In the genomic region with DNA sequence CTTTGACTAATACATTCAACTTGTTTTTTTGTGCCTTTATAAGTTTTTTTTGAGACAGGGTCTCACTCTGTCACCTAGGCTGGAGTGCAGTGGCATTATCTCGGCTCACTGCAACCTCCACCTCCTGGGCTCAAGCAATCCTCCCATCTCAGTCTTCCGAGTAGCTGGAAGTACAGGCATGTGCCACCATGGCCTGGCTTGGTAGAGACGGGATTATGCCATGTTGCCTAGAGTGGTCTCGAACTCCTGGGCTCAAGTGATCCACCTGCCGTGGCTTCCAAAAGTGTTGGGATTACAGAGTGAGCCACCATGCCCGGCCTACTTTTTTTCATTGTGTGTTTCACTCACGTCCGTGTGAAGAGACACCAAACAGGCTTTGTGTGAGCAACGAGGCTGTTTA, we compare ENCODE assay signal across 24 cellular contexts.
"Had no signal": no experiment of that assay in that cellular context is flagged by ENCODE, and none has a peak within 500 bp of the region (broad histone marks: within the 10 kb centered on the region; RNA-seq: fewer than 3 reads in every experiment).

No MANE protein-coding gene starts in this region.

- H3K27me3 Mint-ChIP-seq: activated CD4-positive, alpha-beta memory T cell treated with anti-CD3 and anti-CD28 coated beads, Interleukin-2, amount 10 ng/mL, durations not matched to agents 7 days and 5 days; activated naive CD8-positive, alpha-beta T cell treated with anti-CD3 and anti-CD28 coated beads, Interleukin-2, amount 10 ng/mL, durations not matched to agents 7 days and 5 days; activated T-helper 17 cell treated with anti-CD3 and anti-CD28 coated beads, Interleukin-2, amount 50 U/mL, for 72 hours had no signal

- H3K27me3 ChIP-seq: adrenal gland, SJCRH30 had no signal

- ATAC-seq: activated T-helper 17 cell treated with anti-CD3 and anti-CD28 coated beads, Interleukin-2, amount 50 U/mL, for 72 hours had no signal

- H3K9me3 ChIP-seq: adrenal gland, SJCRH30, SK-N-SH had no signal

- H3K4me3 ChIP-seq: adrenal gland, SJCRH30 had no signal

- FAIRE-seq: bronchial epithelial cell, RCC 7860 had no signal

- H3K27ac Mint-ChIP-seq: activated CD4-positive, alpha-beta memory T cell treated with anti-CD3 and anti-CD28 coated beads, Interleukin-2, amount 10 ng/mL, durations not matched to agents 7 days and 5 days; activated naive CD8-positive, alpha-beta T cell treated with anti-CD3 and anti-CD28 coated beads, Interleukin-2, amount 10 ng/mL, durations not matched to agents 7 days and 5 days; activated T-helper 17 cell treated with anti-CD3 and anti-CD28 coated beads, Interleukin-2, amount 50 U/mL, for 72 hours had no signal

- DNase-seq: activated CD4-positive, alpha-beta memory T cell treated with anti-CD3 and anti-CD28 coated beads, Interleukin-2, amount 10 ng/mL, durations not matched to agents 7 days and 5 days; activated CD4-positive, alpha-beta T cell treated with anti-CD3 and anti-CD28 coated beads, Interleukin-2, amount 50 U/mL, for 1 hour; activated CD4-positive, CD25-positive, alpha-beta regulatory T cell; activated gamma-delta T cell treated with Interleukin-2 at 50 U/mL for 16 hours; activated naive CD4-positive, alpha-beta T cell treated with anti-CD3 and anti-CD28 coated beads, Interleukin-2, amount 50 U/mL, for 16 hours; activated naive CD8-positive, alpha-beta T cell treated with anti-CD3 and anti-CD28 coated beads, Interleukin-2, amount 10 ng/mL, durations not matched to agents 7 days and 5 days; activated T-cell treated with anti-CD3 and anti-CD28 coated beads for 4 hours; activated T-cell treated with anti-CD3 and anti-CD28 coated beads, Interleukin-2, amount 50 U/mL, for 48 hours; adrenal gland; anterior cingulate cortex; NCI-H1105 treated with DMSO at 0.1 percent for 48 hours; NCI-H1436 treated with DMSO at 0.1 percent for 48 hours; NCI-H187; NCI-H2081; NCI-H510A treated with DMSO at 0.1 percent for 48 hours; NCI-H69; NK-92 treated with Interleukin-12 subunit alpha and Interleukin-12 subunit beta, amount 100 ng/mL, for 24 hours; SJCRH30; SK-N-SH; T-helper 1 cell had no signal

- H3K36me3 ChIP-seq: adrenal gland, SJCRH30 had no signal

- H3K27ac ChIP-seq: adrenal gland, SJCRH30, VCaP had no signal

- H3K4me3 Mint-ChIP-seq: activated CD4-positive, alpha-beta memory T cell treated with anti-CD3 and anti-CD28 coated beads, Interleukin-2, amount 10 ng/mL, durations not matched to agents 7 days and 5 days; activated naive CD8-positive, alpha-beta T cell treated with anti-CD3 and anti-CD28 coated beads, Interleukin-2, amount 10 ng/mL, durations not matched to agents 7 days and 5 days; activated T-helper 17 cell treated with anti-CD3 and anti-CD28 coated beads, Interleukin-2, amount 50 U/mL, for 72 hours had no signal

- H3K4me1 Mint-ChIP-seq: activated CD4-positive, alpha-beta memory T cell treated with anti-CD3 and anti-CD28 coated beads, Interleukin-2, amount 10 ng/mL, durations not matched to agents 7 days and 5 days; activated naive CD8-positive, alpha-beta T cell treated with anti-CD3 and anti-CD28 coated beads, Interleukin-2, amount 10 ng/mL, durations not matched to agents 7 days and 5 days; activated T-helper 17 cell treated with anti-CD3 and anti-CD28 coated beads, Interleukin-2, amount 50 U/mL, for 72 hours had no signal

- H3K9me3 Mint-ChIP-seq: activated CD4-positive, alpha-beta memory T cell treated with anti-CD3 and anti-CD28 coated beads, Interleukin-2, amount 10 ng/mL, durations not matched to agents 7 days and 5 days; activated naive CD8-positive, alpha-beta T cell treated with anti-CD3 and anti-CD28 coated beads, Interleukin-2, amount 10 ng/mL, durations not matched to agents 7 days and 5 days; activated T-helper 17 cell treated with anti-CD3 and anti-CD28 coated beads, Interleukin-2, amount 50 U/mL, for 72 hours had no signal
